Comparison of ENCODE assay signal across 18 cellular contexts in genomic region chr5:171307843-171308452, GRCh38. TPM values are rescaled to one million over a fixed set of nuclear protein-coding genes. Genes with fewer than 3 reads are reported as not detected.
A peak's percentile ranks its signal among the peaks of the same experiment; 100 is the strongest.
DNase-seq lines count a peak whose midpoint lies in the region; ATAC-seq, FAIRE-seq and TF ChIP-seq lines count a peak whose summit lies in the region.
"Had no signal": no experiment of that assay in that cellular context is flagged by ENCODE, and none has a peak within 500 bp of the region (broad histone marks: within the 10 kb centered on the region; RNA-seq: fewer than 3 reads in every experiment).

No MANE protein-coding gene starts in this region.

- H3K4me1 ChIP-seq in GM23338 (ENCODE audit: insufficient read depth) (peaks cover 22% of the 10 kb centered on the region), HUES6 (ENCODE audit: control insufficient read depth, insufficient read depth, low read length) (peaks cover 26% of the 10 kb centered on the region), neuron (ENCODE audit: insufficient read depth, low read length) (peaks cover 20% of the 10 kb centered on the region), pancreas (peaks cover 0 to 11% (median 6%) of the 10 kb centered on the region in 3 donors)

- no peaks in the 10 kb centered on the region; the same call in 1 of the 2 replicates for H3F3A ChIP-seq in GM23338 (replicated peaks; ENCODE audit: low read depth)

- TF ChIP-seq CTCF in GM23338 (conservative IDR thresholded peaks at IDR 0.05; ENCODE audit: low read depth in 2 of 2) (no peak), glutamatergic neuron (IDR thresholded peaks at IDR 0.05; ENCODE audit: partially characterized antibody, unreplicated experiment) (no peak), pancreas (IDR thresholded peaks at IDR 0.05) (no peak)

- H3K9me3 Mint-ChIP-seq in GM23338 (peaks cover 3% of the 10 kb centered on the region; the same call in 2 of the 3 replicates), glutamatergic neuron (ENCODE audit: unreplicated experiment) (peaks cover 29% of the 10 kb centered on the region)

- no peak for ATAC-seq in GM23338
- no peak for ATAC-seq in pancreas
- ATAC-seq in HG02840 (IDR thresholded peaks at IDR 0.05; ENCODE audit: low FRiP score, unreplicated experiment) = no peak
- ATAC-seq: activated CD4-positive, CD25-positive, alpha-beta regulatory T cell treated with anti-CD3 and anti-CD28 coated beads, Interleukin-2, amount 50 U/mL, for 24 hours; left colon had no signal

- peak overlapping the region; percentile 48 for H3K4me3 ChIP-seq in GM23338
- peak overlapping the region; percentile 47 for H3K4me3 ChIP-seq in HUES6 (ENCODE audit: low read depth, low read length)
- peak overlapping the region; percentile 14 for H3K4me3 ChIP-seq in neuron (ENCODE audit: low read length)
- H3K4me3 ChIP-seq in pancreas = no peak overlapping the region
- H3K4me3 ChIP-seq: SJSA1 had no signal

- peak overlapping the region; percentile 69 for H3K4me2 ChIP-seq in GM23338

- peak overlapping the region; percentile 62 for H3K4me3 Mint-ChIP-seq in GM23338
- peak overlapping the region; percentile 95 for H3K4me3 Mint-ChIP-seq in glutamatergic neuron (ENCODE audit: unreplicated experiment)

- H3K27ac Mint-ChIP-seq in GM23338 (no peak overlapping the region), glutamatergic neuron (ENCODE audit: unreplicated experiment) (peak overlapping the region; percentile 81)

- H3K27ac ChIP-seq in GM23338 (ENCODE audit: low read depth) = no peak overlapping the region
- no peak overlapping the region for H3K27ac ChIP-seq in HUES6 (ENCODE audit: low read depth, low read length)
- H3K27ac ChIP-seq in pancreas = no peak overlapping the region
- H3K27ac ChIP-seq: SJSA1 had no signal

- H3K79me2 ChIP-seq in GM23338 (replicated peaks; ENCODE audit: insufficient read depth) = no peaks in the 10 kb centered on the region

- H3K27me3 ChIP-seq in GM23338 (ENCODE audit: insufficient read depth) (peaks cover 100% of the 10 kb centered on the region), HUES6 (ENCODE audit: control insufficient read depth, insufficient read depth, low read length) (peaks cover 100% of the 10 kb centered on the region), neuron (ENCODE audit: insufficient read depth, low read length) (peaks cover 78% of the 10 kb centered on the region), pancreas (peaks cover 0 to 67% (median 27%) of the 10 kb centered on the region in 4 donors)

- no peaks in the 10 kb centered on the region for H3K9me2 ChIP-seq in GM23338 (ENCODE audit: insufficient read depth)

- H2AFZ ChIP-seq in GM23338 (no peak overlapping the region), neuron (ENCODE audit: low read depth, low read length) (no peak overlapping the region)

- intact Hi-C loops in pancreas (cut with DNase I) = no loop called here

- H3K9ac ChIP-seq in HUES6 (ENCODE audit: low read length) = no peak overlapping the region

- DNase-seq in GM23338 (ENCODE audit: low spot score) (no peak), glutamatergic neuron (no peak), NCI-H748 (lab: John Stamatoyannopoulos, UW; ENCODE audit: unreplicated experiment) (no peak), pancreas (no peak)
- DNase-seq: activated effector memory CD4-positive, alpha-beta T cell treated with Interleukin-2 at 50 U/mL for 16 hours; amygdala; hypothalamus; Karpas-422; left colon; NCI-H1105 treated with DMSO at 0.1 percent for 48 hours; stimulated activated CD4-positive, alpha-beta T cell treated with anti-CD3 and anti-CD28 coated beads, Interleukin-2, amount 100 ng/mL, for 48 hours had no signal

- FAIRE-seq in pancreas (lab: Jason Lieb, UNC) = no peak
- FAIRE-seq: G401.6 had no signal

- H3K36me3 ChIP-seq in GM23338 (ENCODE audit: insufficient read depth) (no peaks in the 10 kb centered on the region), HUES6 (ENCODE audit: control insufficient read depth, insufficient read depth, low read length) (no peaks in the 10 kb centered on the region), neuron (ENCODE audit: insufficient read depth, low read length) (no peaks in the 10 kb centered on the region), pancreas (no peaks in the 10 kb centered on the region)
- H3K36me3 ChIP-seq: SJSA1 had no signal

- H4K20me1 ChIP-seq in GM23338 (replicated peaks; ENCODE audit: insufficient read depth) = peaks cover 13% of the 10 kb centered on the region

- no peaks in the 10 kb centered on the region for H3K9me3 ChIP-seq in HUES6 (ENCODE audit: control insufficient read depth, insufficient read depth, low read depth, low read length)
- no peaks in the 10 kb centered on the region for H3K9me3 ChIP-seq in neuron (ENCODE audit: low read length)
- no peaks in the 10 kb centered on the region for H3K9me3 ChIP-seq in pancreas

- WGBS in pancreas, 2 donors = 16 to 22% methylated on average over 40 of the region's 40 CpGs

- H3K27me3 Mint-ChIP-seq in GM23338 (ENCODE audit: insufficient read depth, low read depth, poor library complexity) (peaks cover 96% of the 10 kb centered on the region), glutamatergic neuron (ENCODE audit: unreplicated experiment) (peaks cover 36% of the 10 kb centered on the region)

- H3K36me3 Mint-ChIP-seq in GM23338 (ENCODE audit: low read depth) = no peaks in the 10 kb centered on the region; the same call in 2 of the 3 replicates
- H3K36me3 Mint-ChIP-seq in glutamatergic neuron (ENCODE audit: unreplicated experiment) = peaks cover 11% of the 10 kb centered on the region

- H3K4me1 Mint-ChIP-seq in GM23338 (peaks cover 28% of the 10 kb centered on the region), glutamatergic neuron (ENCODE audit: low read depth, unreplicated experiment) (peaks cover 27% of the 10 kb centered on the region)

TF ChIP-seq in GM23338, 12 proteins besides CTCF, POLR2A, EP300 and RAD21:
- TF ChIP-seq EZH2 (IDR thresholded peaks at IDR 0.05; ENCODE audit: low read depth, unreplicated experiment) (peak; percentile 91), POLR2AphosphoS5 (IDR thresholded peaks at IDR 0.05; ENCODE audit: low read depth) (no peak), EZH2phosphoT487 (IDR thresholded peaks at IDR 0.05; ENCODE audit: unreplicated experiment) (peak; percentile 29)
TF ChIP-seq in GM23338: peak in this region for 2.

RNA-seq across cellular contexts. Expression of gene TLX3, which starts 1.1 kb away (rescaled TPM):
- total RNA-seq in GM23338 (2014; rRNA removed; shearing (Covaris generic)) = 0.83 TPM in 1 of 2 replicates, not detected in the other
- polyA plus RNA-seq in GM23338 (2016; fragmentation: Nextera tagmentation; extraction: Ambion mirVana) (not detected in 2 replicates), pancreas (not detected)
- total RNA-seq in glutamatergic neuron (ENCODE audit: unreplicated experiment) (161 TPM), pancreas (not detected)
- total RNA-seq: left colon, SJSA1, subcutaneous adipose tissue had no signal

Comparison
In these comparisons a context has a peak if more than half of its experiments do, and no peak if none do; other contexts are left out.
1. H3K4me3 ChIP-seq: peak in GM23338 (single experiment), HUES6 (single experiment) and neuron (single experiment); none in pancreas (0 of 4).
2. RNA of gene TLX3, which starts 1.1 kb away (total RNA-seq): 161 TPM in glutamatergic neuron (single experiment); 0.83 TPM in GM23338 and not detected in pancreas; every median in the first group is over 10 times any median in the second.